Comparison of ENCODE assay signal across 1 cellular context in genomic region chr12:20372326-20373097, GRCh38.
TF ChIP-seq lines count a peak whose summit lies in the region.

No MANE protein-coding gene starts in this region.

TF ChIP-seq in SK-N-SH treated with all-trans-retinoic acid at 6 μM for 48 hours, 23 proteins besides CTCF, POLR2A, EP300 and RAD21 (continued from another document):
- no peak for TF ChIP-seq TCF4 (CRISPR knock-in tag; IDR thresholded peaks at IDR 0.05; ENCODE audit: borderline replicate concordance)
- TF ChIP-seq SNAI2 (CRISPR knock-in tag; IDR thresholded peaks at IDR 0.05) = no peak
- TF ChIP-seq, protein P1, sequence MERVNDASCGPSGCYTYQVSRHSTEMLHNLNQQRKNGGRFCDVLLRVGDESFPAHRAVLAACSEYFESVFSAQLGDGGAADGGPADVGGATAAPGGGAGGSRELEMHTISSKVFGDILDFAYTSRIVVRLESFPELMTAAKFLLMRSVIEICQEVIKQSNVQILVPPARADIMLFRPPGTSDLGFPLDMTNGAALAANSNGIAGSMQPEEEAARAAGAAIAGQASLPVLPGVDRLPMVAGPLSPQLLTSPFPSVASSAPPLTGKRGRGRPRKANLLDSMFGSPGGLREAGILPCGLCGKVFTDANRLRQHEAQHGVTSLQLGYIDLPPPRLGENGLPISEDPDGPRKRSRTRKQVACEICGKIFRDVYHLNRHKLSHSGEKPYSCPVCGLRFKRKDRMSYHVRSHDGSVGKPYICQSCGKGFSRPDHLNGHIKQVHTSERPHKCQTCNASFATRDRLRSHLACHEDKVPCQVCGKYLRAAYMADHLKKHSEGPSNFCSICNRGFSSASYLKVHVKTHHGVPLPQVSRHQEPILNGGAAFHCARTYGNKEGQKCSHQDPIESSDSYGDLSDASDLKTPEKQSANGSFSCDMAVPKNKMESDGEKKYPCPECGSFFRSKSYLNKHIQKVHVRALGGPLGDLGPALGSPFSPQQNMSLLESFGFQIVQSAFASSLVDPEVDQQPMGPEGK (CRISPR knock-in tag; IDR thresholded peaks at IDR 0.05; ENCODE audit: borderline replicate concordance) = no peak
- no peak for TF ChIP-seq ARNTL (CRISPR knock-in tag; IDR thresholded peaks at IDR 0.05; ENCODE audit: borderline replicate concordance, low read depth)
- no peak for TF ChIP-seq RARB (CRISPR knock-in tag; IDR thresholded peaks at IDR 0.05)
- TF ChIP-seq CSDC2 (CRISPR knock-in tag; IDR thresholded peaks at IDR 0.05) = no peak
- TF ChIP-seq CSRNP3 (CRISPR knock-in tag; IDR thresholded peaks at IDR 0.05) = no peak
- TF ChIP-seq TSHZ2 (CRISPR knock-in tag; IDR thresholded peaks at IDR 0.05) = no peak
